In the genomic region with DNA sequence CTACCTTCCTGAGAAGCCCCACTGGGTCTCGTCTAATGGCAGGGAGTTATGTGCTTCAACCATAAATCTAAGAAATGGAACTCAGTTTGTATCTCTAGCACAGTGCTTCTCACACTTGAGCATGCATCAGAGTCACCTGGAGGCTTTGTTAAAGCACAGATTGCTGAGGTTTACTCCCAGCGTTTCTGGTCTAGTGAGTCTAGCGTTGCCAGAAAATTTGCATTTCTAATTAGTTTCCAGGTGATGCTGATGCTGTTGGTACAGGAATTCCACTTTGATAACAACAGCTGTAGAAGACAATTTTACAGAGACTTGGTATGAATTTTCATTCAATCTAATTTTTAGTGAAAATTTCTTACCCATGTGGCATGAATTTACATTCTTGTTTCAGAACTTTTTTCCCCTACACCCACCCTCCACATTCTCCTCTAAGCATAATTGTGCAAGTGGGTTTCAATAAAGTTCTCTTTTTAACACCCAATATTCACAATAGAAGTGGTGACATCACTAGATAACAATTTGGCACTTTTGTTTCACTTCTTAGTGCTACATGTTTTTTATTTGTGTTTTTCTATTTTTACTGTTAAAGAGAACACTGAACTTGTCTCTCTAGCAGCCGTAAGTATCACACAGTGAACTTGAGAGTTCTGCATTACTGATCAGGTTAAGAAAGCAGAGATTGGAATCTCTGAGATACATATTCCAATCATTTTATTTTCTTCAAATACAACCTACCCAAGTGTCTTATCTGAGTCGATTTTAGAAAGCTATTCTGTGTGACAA, we compare ENCODE assay signal across 11 cellular contexts. TPM values are rescaled to one million over a fixed set of nuclear protein-coding genes. Genes with fewer than 3 reads are reported as not detected.
DNase-seq lines count a peak whose midpoint lies in the region; ATAC-seq and TF ChIP-seq lines count a peak whose summit lies in the region.
"Had no signal": no experiment of that assay in that cellular context is flagged by ENCODE, and none has a peak within 500 bp of the region (broad histone marks: within the 10 kb centered on the region; RNA-seq: fewer than 3 reads in every experiment).

No MANE protein-coding gene starts in this region.

- peaks cover 5% of the 10 kb centered on the region for H3K4me1 ChIP-seq in mesendoderm (ENCODE audit: control insufficient read depth, low read depth, low read length)
- H3K4me1 ChIP-seq in gastroesophageal sphincter, result no peaks in the 10 kb centered on the region
- H3K4me1 ChIP-seq: upper lobe of right lung had no signal

- no peak overlapping the region for H4K5ac ChIP-seq in mesendoderm (ENCODE audit: low read length)

- H3K27ac ChIP-seq in mesendoderm (ENCODE audit: low read depth, low read length) (no peak overlapping the region), gastroesophageal sphincter (no peak overlapping the region)
- H3K27ac ChIP-seq: upper lobe of right lung had no signal

- DNase-seq in mesendoderm, result no peak
- DNase-seq in HCEC 1CT, result no peak
- DNase-seq in NCI-H446 treated with DMSO at 0.1 percent for 48 hours (lab: John Stamatoyannopoulos, UW), result no peak
- DNase-seq: activated CD8-positive, alpha-beta memory T cell treated with anti-CD3 and anti-CD28 coated beads for 24 hours; activated naive CD8-positive, alpha-beta T cell treated with anti-CD3 and anti-CD28 coated beads, Interleukin-2, amount 50 U/mL, for 24 hours; DMS 273 treated with DMSO at 0.1 percent for 48 hours; upper lobe of right lung had no signal

- H3K4me3 ChIP-seq in mesendoderm (ENCODE audit: low read length), result no peak overlapping the region
- H3K4me3 ChIP-seq in gastroesophageal sphincter, result no peak overlapping the region
- H3K4me3 ChIP-seq: upper lobe of right lung had no signal

- no peaks in the 10 kb centered on the region for H3K79me1 ChIP-seq in mesendoderm (ENCODE audit: low read length)

- no peak overlapping the region for H4K8ac ChIP-seq in mesendoderm (ENCODE audit: low read depth, low read length)

- no peak for TF ChIP-seq POLR2A in gastroesophageal sphincter (IDR thresholded peaks at IDR 0.05)

- H2AK5ac ChIP-seq in mesendoderm (ENCODE audit: low read length), result no peak overlapping the region

- no peak overlapping the region for H3K23ac ChIP-seq in mesendoderm (ENCODE audit: low read length)

- no peak overlapping the region for H3K56ac ChIP-seq in mesendoderm (ENCODE audit: low read length)

- no peak overlapping the region for H3K4me2 ChIP-seq in mesendoderm (ENCODE audit: low read length)

- ATAC-seq in GM19324 (IDR thresholded peaks at IDR 0.05; ENCODE audit: low FRiP score, unreplicated experiment) (peak; percentile 51), GM21786 (IDR thresholded peaks at IDR 0.05; ENCODE audit: unreplicated experiment) (peak; percentile 36), HG03469 (IDR thresholded peaks at IDR 0.05; ENCODE audit: unreplicated experiment) (peak; percentile 31), gastroesophageal sphincter (no peak)
- ATAC-seq: activated naive CD8-positive, alpha-beta T cell treated with anti-CD3 and anti-CD28 coated beads, Interleukin-2, amount 50 U/mL, for 24 hours; upper lobe of right lung had no signal

- peak overlapping the region; percentile 82 for H2BK120ac ChIP-seq in mesendoderm (ENCODE audit: low read depth, low read length)

- no peaks in the 10 kb centered on the region for H3K79me2 ChIP-seq in mesendoderm (ENCODE audit: control insufficient read depth, insufficient read depth, low read length)

- H2BK5ac ChIP-seq in mesendoderm (ENCODE audit: low read length), result no peak overlapping the region

- TF ChIP-seq CTCF in gastroesophageal sphincter (IDR thresholded peaks at IDR 0.05), result no peak

- peak overlapping the region; percentile 23 for H3K18ac ChIP-seq in mesendoderm (ENCODE audit: low read length)

- no peak overlapping the region for H3K4ac ChIP-seq in mesendoderm (ENCODE audit: low read depth, low read length)

- H3K9ac ChIP-seq in mesendoderm (ENCODE audit: low read length), result no peak overlapping the region

- H2BK15ac ChIP-seq in mesendoderm (replicated peaks; ENCODE audit: low read depth), result no peak overlapping the region

- H3K36me3 ChIP-seq in mesendoderm (ENCODE audit: control insufficient read depth, insufficient read depth, low read length) (no peaks in the 10 kb centered on the region), gastroesophageal sphincter (no peaks in the 10 kb centered on the region)
- H3K36me3 ChIP-seq: upper lobe of right lung had no signal

- WGBS in mesendoderm (ENCODE audit: extremely low coverage, insufficient coverage, low lambda C conversion rate), result no CpG with 5 or more reads among the region's 5 CpGs
- 43% methylated on average over 5 of the region's 5 CpGs for WGBS in gastroesophageal sphincter (ENCODE audit: low coverage in 1 of 2), 2 donors

- TF ChIP-seq EP300 in gastroesophageal sphincter (IDR thresholded peaks at IDR 0.05), result no peak

- H3K27me3 ChIP-seq in mesendoderm (ENCODE audit: insufficient read depth, low read length, poor library complexity), result no peaks in the 10 kb centered on the region
- H3K27me3 ChIP-seq in gastroesophageal sphincter, result no peaks in the 10 kb centered on the region
- H3K27me3 ChIP-seq: upper lobe of right lung had no signal

- H3K9me3 ChIP-seq in gastroesophageal sphincter, result no peaks in the 10 kb centered on the region
- H3K9me3 ChIP-seq: upper lobe of right lung had no signal

RNA-seq across cellular contexts. Expression of a gene that starts 48.4 kb away (rescaled TPM):
- polyA plus RNA-seq in mesendoderm (2013, experiment 1 of 2), result 35.6 TPM
- 34.4 TPM for polyA plus RNA-seq in mesendoderm (2013, experiment 2 of 2)
- total RNA-seq in gastroesophageal sphincter, result 10 to 100 TPM; 13.4 to 22.7 (median 19.4) TPM
